ENCODE assay signal across 7 cellular contexts in the genomic region with DNA sequence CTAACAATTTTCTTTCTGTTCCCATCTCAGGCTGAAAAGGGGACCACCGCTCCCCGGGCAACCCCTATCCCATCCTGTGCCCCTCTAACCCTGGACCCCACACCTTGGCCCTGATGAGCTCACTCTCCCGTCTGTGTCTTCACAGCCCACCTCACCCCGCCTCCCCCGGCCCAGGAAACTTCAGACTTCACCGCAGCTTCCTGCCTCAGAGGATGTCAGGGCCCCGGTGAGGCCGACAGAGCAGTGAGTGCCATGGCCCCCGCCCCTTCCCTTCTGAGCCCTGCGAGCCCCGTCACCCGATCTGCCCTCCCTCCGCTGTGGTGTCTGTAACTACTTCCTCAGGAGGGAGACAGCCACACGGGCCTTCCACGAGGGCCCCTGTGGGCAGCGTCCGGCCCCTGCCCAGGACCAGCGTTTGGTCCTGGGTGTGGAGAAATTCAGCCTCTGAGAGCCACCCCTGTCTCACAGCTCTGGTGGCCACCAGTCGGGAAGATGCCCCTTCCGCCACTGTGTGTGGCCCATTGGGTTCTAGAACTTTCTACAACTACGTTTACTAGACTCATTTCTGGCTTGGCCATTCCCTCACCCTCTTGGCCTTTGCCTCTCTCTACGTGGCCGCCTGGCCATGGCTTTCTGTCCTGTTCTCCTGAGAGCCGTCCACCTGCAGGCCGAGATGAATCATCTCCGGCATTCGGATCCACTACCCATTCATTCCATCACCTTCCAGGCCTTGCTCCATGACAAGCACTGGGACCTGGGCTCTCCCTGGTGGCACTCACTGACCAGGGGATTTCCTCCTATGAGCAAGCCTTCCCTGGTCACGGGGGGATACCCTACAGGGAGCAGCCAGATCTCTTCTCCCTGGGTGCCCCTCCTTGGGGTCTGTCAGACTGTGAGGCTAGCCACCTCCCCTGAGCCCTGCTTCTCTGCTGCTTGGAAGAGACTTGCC. TPM values are rescaled to one million over a fixed set of nuclear protein-coding genes. Genes with fewer than 3 reads are reported as not detected.
A peak's percentile ranks its signal among the peaks of the same experiment; 100 is the strongest.
DNase-seq lines count a peak whose midpoint lies in the region; ATAC-seq lines count a peak whose summit lies in the region.

No MANE protein-coding gene starts in this region.

- CTCF ChIA-PET in activated CD4-positive, alpha-beta T cell treated with anti-CD3 and anti-CD28 coated beads for 36 hours (lab: Charles Lee), result interaction anchor here (0.6 to 11.0 kb wide), 8 partner anchors 9 to 238 kb away, joined by 3 to 439 read pairs (median 3); a partner anchor contains a TSS

- H3K9me3 ChIP-seq in effector memory CD4-positive, alpha-beta T cell (ENCODE audit: control insufficient read depth, low read length), result no peaks in the 10 kb centered on the region

- H3K36me3 Mint-ChIP-seq in activated CD4-positive, alpha-beta T cell treated with anti-CD3 and anti-CD28 coated beads for 36 hours (ENCODE audit: low read depth), result peaks cover 51% of the 10 kb centered on the region

- intact Hi-C loops in activated CD4-positive, alpha-beta T cell treated with anti-CD3 and anti-CD28 coated beads for 36 hours (cut with DNase I, micrococcal nuclease), result loop anchor here (1.0 to 10.0 kb wide), 8 partner anchors 11 to 1595 kb away; a partner anchor contains a TSS

- H3K27me3 ChIP-seq in effector memory CD4-positive, alpha-beta T cell (replicated peaks; ENCODE audit: control insufficient read depth, insufficient read depth, low read length, poor library complexity, severe bottlenecking), result no peaks in the 10 kb centered on the region

- DNase-seq in activated CD4-positive, alpha-beta T cell treated with anti-CD3 and anti-CD28 coated beads for 36 hours, result peak; percentile 96
- peak; percentile 93 to 94 (median 94) for DNase-seq in effector memory CD4-positive, alpha-beta T cell
- DNase-seq in renal cortical epithelial cell (ENCODE audit: low read depth) (peak; percentile 72), NCI-H69 (lab: John Stamatoyannopoulos, UW) (no peak), NCI-H510A treated with DMSO at 0.1 percent for 48 hours (lab: John Stamatoyannopoulos, UW) (no peak)

- peak overlapping the region; percentile 99 for H3K27ac ChIP-seq in effector memory CD4-positive, alpha-beta T cell (ENCODE audit: insufficient read depth, low read length, poor library complexity, severe bottlenecking)

- H3K27ac Mint-ChIP-seq in activated CD4-positive, alpha-beta T cell treated with anti-CD3 and anti-CD28 coated beads for 36 hours, result peak overlapping the region; percentile 100

- POLR2A ChIA-PET in activated CD4-positive, alpha-beta T cell treated with anti-CD3 and anti-CD28 coated beads for 36 hours (lab: Charles Lee), result interaction anchor here (0.6 to 1.3 kb wide), 3 partner anchors 13 to 40 kb away, joined by 3 read pairs; no protein-coding TSS in a partner anchor

- peaks cover 80% of the 10 kb centered on the region for H3K4me1 ChIP-seq in effector memory CD4-positive, alpha-beta T cell (ENCODE audit: control insufficient read depth, insufficient read depth, low read length, poor library complexity, severe bottlenecking)

- H3K4me3 ChIP-seq in effector memory CD4-positive, alpha-beta T cell (ENCODE audit: insufficient read depth, low read depth, low read length, poor library complexity, severe bottlenecking), result peak overlapping the region; percentile 50

- peaks cover 68% of the 10 kb centered on the region for H3K4me1 Mint-ChIP-seq in activated CD4-positive, alpha-beta T cell treated with anti-CD3 and anti-CD28 coated beads for 36 hours

- H3K36me3 ChIP-seq in effector memory CD4-positive, alpha-beta T cell (ENCODE audit: control insufficient read depth, insufficient read depth, low read length), result no peaks in the 10 kb centered on the region

- H3K9me3 Mint-ChIP-seq in activated CD4-positive, alpha-beta T cell treated with anti-CD3 and anti-CD28 coated beads for 36 hours (ENCODE audit: low read depth), result no peaks in the 10 kb centered on the region

- H3K4me3 Mint-ChIP-seq in activated CD4-positive, alpha-beta T cell treated with anti-CD3 and anti-CD28 coated beads for 36 hours, result peak overlapping the region; percentile 96

- H3K27me3 Mint-ChIP-seq in activated CD4-positive, alpha-beta T cell treated with anti-CD3 and anti-CD28 coated beads for 36 hours, result no peaks in the 10 kb centered on the region

- ATAC-seq in GM19372 (IDR thresholded peaks at IDR 0.05; ENCODE audit: low read depth, unreplicated experiment), result peak; percentile 32
- ATAC-seq in HG03520 (IDR thresholded peaks at IDR 0.05; ENCODE audit: unreplicated experiment), result peak; percentile 23
- peak; percentile 57 for ATAC-seq in activated CD4-positive, alpha-beta T cell treated with anti-CD3 and anti-CD28 coated beads for 36 hours

RNA-seq across cellular contexts. Expression of a gene that starts 3.4 kb away (rescaled TPM):
- 100 to 1,000 TPM in 1 of 2 experiments, 10 to 100 TPM in 1; 100.0 to 105 TPM for total RNA-seq in activated CD4-positive, alpha-beta T cell treated with anti-CD3 and anti-CD28 coated beads for 36 hours
- 47.3 and 82.0 TPM in 2 replicates for total RNA-seq in renal cortical epithelial cell

RNA-seq across cellular contexts. Expression of a gene that starts 13.7 kb away (rescaled TPM):
- 10 to 100 TPM; 13.7 to 14.0 TPM for total RNA-seq in activated CD4-positive, alpha-beta T cell treated with anti-CD3 and anti-CD28 coated beads for 36 hours
- 1.6 and 11.9 TPM in 2 replicates for total RNA-seq in renal cortical epithelial cell

Comparison
In these comparisons a context has a peak if more than half of its experiments do, and no peak if none do; other contexts are left out.
1. DNase-seq: peak in activated CD4-positive, alpha-beta T cell treated with anti-CD3 and anti-CD28 coated beads for 36 hours (single experiment), effector memory CD4-positive, alpha-beta T cell (3 of 3) and renal cortical epithelial cell (single experiment); none in NCI-H69 (single experiment) and NCI-H510A treated with DMSO at 0.1 percent for 48 hours (single experiment).
2. Peak in every context shown above with its lines, with median percentiles within 50 percentile points of each other: ATAC-seq.